Comparison of ENCODE assay signal across 26 cellular contexts in the genomic region with DNA sequence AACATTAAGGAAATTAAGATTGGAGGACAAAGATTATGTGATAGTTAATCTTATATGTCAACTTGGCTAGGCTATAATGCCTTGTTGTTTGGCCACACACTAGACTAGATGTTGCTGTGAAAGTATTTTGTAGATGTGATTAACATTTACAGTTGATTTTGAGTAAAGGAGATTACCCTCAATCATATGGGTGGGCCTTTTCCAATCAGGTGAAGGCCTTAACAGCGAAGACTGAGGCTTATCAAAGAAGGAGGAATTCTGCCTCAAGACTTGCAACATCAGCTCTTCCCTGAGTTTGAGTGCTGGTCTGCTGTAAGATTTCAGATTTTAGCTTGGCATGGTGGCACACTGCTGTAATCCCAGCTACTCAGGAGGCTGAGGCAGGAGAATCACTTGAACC.
"Had no signal": no experiment of that assay in that cellular context is flagged by ENCODE, and none has a peak within 500 bp of the region (broad histone marks: within the 10 kb centered on the region; RNA-seq: fewer than 3 reads in every experiment).

No MANE protein-coding gene starts in this region.

- H3K9me3 ChIP-seq: left lung, ovary, right atrium auricular region, right lobe of liver, tibial nerve, vagina had no signal

- H3K27me3 ChIP-seq: ovary, right atrium auricular region, right lobe of liver, tibial nerve, vagina had no signal

- H3K27ac ChIP-seq: left lung, ovary, right lobe of liver had no signal

- DNase-seq: hippocampal formation; kidney glomerular epithelial cell; left cardiac atrium; left lung; mesendoderm; naive thymus-derived CD4-positive, alpha-beta T cell; ovary; right lobe of liver; stimulated activated CD4-positive, alpha-beta T cell treated with anti-CD3 and anti-CD28 coated beads, Interleukin-1b, Interleukin-23, amount 100 ng/mL, for 48 hours; stimulated activated CD4-positive, alpha-beta T cell treated with anti-CD3 and anti-CD28 coated beads, Interleukin-2, amount 100 ng/mL, for 48 hours; stimulated activated CD4-positive, alpha-beta T cell treated with anti-CD3 and anti-CD28 coated beads, Interleukin-4, amount 100 ng/mL, for 4 hours; stimulated activated CD8-positive, alpha-beta memory T cell treated with anti-CD3 and anti-CD28 coated beads, Interleukin-4, amount 100 ng/mL, for 48 hours; stimulated activated naive CD4-positive, alpha-beta T cell treated with Interleukin-2 at 50 U/mL for 16 hours; stimulated activated naive CD8-positive, alpha-beta T cell treated with anti-CD3 and anti-CD28 coated beads, Interleukin-15, amount 100 ng/mL, for 72 hours; substantia nigra had no signal

- ATAC-seq: left cardiac atrium; left lung; naive thymus-derived CD4-positive, alpha-beta T cell; natural killer cell treated with Interleukin-12 subunit alpha and Interleukin-12 subunit beta and Interleukin-15 and Interleukin-18, amount 100 ng/mL, for 72 hours; right lobe of liver; stimulated activated memory B cell treated with anti-CD40 and anti-IgM and Interleukin-4, amounts not matched to agents 10 μg/mL and 1 μg/mL and 100 μg/mL, for 72 hours; stimulated activated naive CD8-positive, alpha-beta T cell treated with anti-CD3 and anti-CD28 coated beads, Interleukin-15, amount 100 ng/mL, for 72 hours had no signal

- H3K27ac Mint-ChIP-seq: mesothelial cell of epicardium; naive thymus-derived CD4-positive, alpha-beta T cell; natural killer cell treated with Interleukin-12 subunit alpha and Interleukin-12 subunit beta and Interleukin-15 and Interleukin-18, amount 100 ng/mL, for 72 hours; progenitor cell of endocrine pancreas; stimulated activated memory B cell treated with anti-CD40 and anti-IgM and Interleukin-4, amounts not matched to agents 10 μg/mL and 1 μg/mL and 100 μg/mL, for 72 hours; type B pancreatic cell had no signal

- H3K36me3 Mint-ChIP-seq: mesothelial cell of epicardium; naive thymus-derived CD4-positive, alpha-beta T cell; natural killer cell treated with Interleukin-12 subunit alpha and Interleukin-12 subunit beta and Interleukin-15 and Interleukin-18, amount 100 ng/mL, for 72 hours; stimulated activated memory B cell treated with anti-CD40 and anti-IgM and Interleukin-4, amounts not matched to agents 10 μg/mL and 1 μg/mL and 100 μg/mL, for 72 hours; type B pancreatic cell had no signal

- H3K4me2 ChIP-seq: smooth muscle cell had no signal

- H3K4me3 Mint-ChIP-seq: mesothelial cell of epicardium; naive thymus-derived CD4-positive, alpha-beta T cell; natural killer cell treated with Interleukin-12 subunit alpha and Interleukin-12 subunit beta and Interleukin-15 and Interleukin-18, amount 100 ng/mL, for 72 hours; stimulated activated memory B cell treated with anti-CD40 and anti-IgM and Interleukin-4, amounts not matched to agents 10 μg/mL and 1 μg/mL and 100 μg/mL, for 72 hours; stimulated activated naive CD8-positive, alpha-beta T cell treated with anti-CD3 and anti-CD28 coated beads, Interleukin-15, amount 100 ng/mL, for 72 hours; type B pancreatic cell had no signal

- H3K9me3 Mint-ChIP-seq: mesothelial cell of epicardium; natural killer cell treated with Interleukin-12 subunit alpha and Interleukin-12 subunit beta and Interleukin-15 and Interleukin-18, amount 100 ng/mL, for 72 hours; stimulated activated memory B cell treated with anti-CD40 and anti-IgM and Interleukin-4, amounts not matched to agents 10 μg/mL and 1 μg/mL and 100 μg/mL, for 72 hours; stimulated activated naive CD8-positive, alpha-beta T cell treated with anti-CD3 and anti-CD28 coated beads, Interleukin-15, amount 100 ng/mL, for 72 hours; type B pancreatic cell had no signal

- H3K36me3 ChIP-seq: left lung, ovary, right atrium auricular region, right lobe of liver, tibial nerve, vagina had no signal

- FAIRE-seq: keratinocyte had no signal

- H3K4me3 ChIP-seq: left lung, lung, ovary, right atrium auricular region, right lobe of liver, smooth muscle cell, tibial nerve, vagina had no signal
